ENCODE assay signal across 7 cellular contexts in the genomic region with DNA sequence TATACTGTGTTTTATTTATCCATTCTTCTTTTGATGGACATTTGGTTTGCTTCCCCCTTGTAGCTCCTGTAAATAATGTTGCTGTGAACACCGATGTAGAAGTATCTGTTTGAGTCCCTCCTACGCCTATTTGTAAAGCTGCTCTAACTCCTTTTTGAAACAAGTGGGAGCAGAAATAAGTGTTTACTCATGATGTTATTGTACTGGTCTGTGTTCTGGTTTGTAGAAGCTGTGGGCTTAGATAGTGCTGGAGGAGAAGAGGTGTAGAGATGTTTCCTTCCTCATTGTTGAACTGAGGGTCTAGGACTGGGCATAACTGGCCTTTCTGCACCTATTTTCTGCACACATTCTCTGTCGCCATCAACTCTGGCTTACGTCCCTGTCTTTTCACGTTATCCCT.
DNase-seq lines count a peak whose midpoint lies in the region; ATAC-seq and TF ChIP-seq lines count a peak whose summit lies in the region.
"Not testable (repeated sequence)": the region's sequence is repeated elsewhere in the genome, so short reads cannot be mapped to it uniquely, and the experiment has no call there.

No MANE protein-coding gene starts in this region.

- not testable (repeated sequence) for H3K27me3 Mint-ChIP-seq in T-helper 17 cell; endodermal cell (ENCODE audit: insufficient read depth); nephron (ENCODE audit: low read depth)

- not testable (repeated sequence) for H3K4me1 Mint-ChIP-seq in T-helper 17 cell; endodermal cell; nephron; stimulated activated effector memory CD8-positive, alpha-beta T cell treated with anti-CD3 and anti-CD28 coated beads, Interleukin-12 subunit alpha, Interleukin-12 subunit beta, amount 100 ng/mL, for 72 hours

- not testable (repeated sequence) for H3K36me3 Mint-ChIP-seq in T-helper 17 cell (ENCODE audit: low read depth)
- H3K36me3 Mint-ChIP-seq in endodermal cell (ENCODE audit: low read depth) (peaks cover 36% of the 10 kb centered on the region), nephron (ENCODE audit: low read depth) (peaks cover 28% of the 10 kb centered on the region)
- H3K36me3 Mint-ChIP-seq in stimulated activated effector memory CD8-positive, alpha-beta T cell treated with anti-CD3 and anti-CD28 coated beads, Interleukin-12 subunit alpha, Interleukin-12 subunit beta, amount 100 ng/mL, for 72 hours = peaks cover 49% of the 10 kb centered on the region

- not testable (repeated sequence) for H3K27me3 ChIP-seq in endodermal cell (ENCODE audit: control insufficient read depth, insufficient read depth, low read length, poor library complexity, severe bottlenecking); left lung

- H3K9me3 Mint-ChIP-seq in endodermal cell; nephron; stimulated activated effector memory CD8-positive, alpha-beta T cell treated with anti-CD3 and anti-CD28 coated beads, Interleukin-12 subunit alpha, Interleukin-12 subunit beta, amount 100 ng/mL, for 72 hours: not testable (repeated sequence)

- intact Hi-C loops in left lung (cut with DNase I) = not testable (repeated sequence)

- CTCF ChIA-PET in HEK293 (lab: Yijun Ruan, JAX) = interaction anchor here (0.6 to 1.0 kb wide), 2 partner anchors 80 to 672 kb away, joined by 3 read pairs; no protein-coding TSS in a partner anchor

- H3K36me3 ChIP-seq in HEK293 (ENCODE audit: control insufficient read depth in 2 of 2, insufficient read depth in 1 of 2, low read length in 2 of 2) = peaks cover 0 to 33% of the 10 kb centered on the region in 2 experiments; a peak in 2 of 3 replicates
- H3K36me3 ChIP-seq in endodermal cell (ENCODE audit: control insufficient read depth, insufficient read depth, low read length) = not testable (repeated sequence)
- H3K36me3 ChIP-seq in left lung = peaks cover 0 to 22% of the 10 kb centered on the region in 2 donors

- H3K4me1 ChIP-seq in HEK293 (ENCODE audit: control insufficient read depth, insufficient read depth, low read length); endodermal cell (ENCODE audit: control insufficient read depth, insufficient read depth, low read length); left lung: not testable (repeated sequence)

- not testable (repeated sequence) for H3K9me3 ChIP-seq in HEK293 (ENCODE audit: control insufficient read depth, insufficient read depth, low read depth, low read length); T-helper 17 cell (ENCODE audit: control insufficient read depth, low read length, poor library complexity, severe bottlenecking); endodermal cell (ENCODE audit: control insufficient read depth, low read length); left lung

- POLR2A ChIA-PET in HEK293 (lab: Yijun Ruan, JAX) = not testable (repeated sequence)

- peak overlapping the region; percentile 9 for H3K4me3 Mint-ChIP-seq in T-helper 17 cell
- H3K4me3 Mint-ChIP-seq in endodermal cell; nephron; stimulated activated effector memory CD8-positive, alpha-beta T cell treated with anti-CD3 and anti-CD28 coated beads, Interleukin-12 subunit alpha, Interleukin-12 subunit beta, amount 100 ng/mL, for 72 hours: not testable (repeated sequence)

- ATAC-seq in T-helper 17 cell; stimulated activated effector memory CD8-positive, alpha-beta T cell treated with anti-CD3 and anti-CD28 coated beads, Interleukin-12 subunit alpha, Interleukin-12 subunit beta, amount 100 ng/mL, for 72 hours: not testable (repeated sequence)
- peak; percentile 56 for ATAC-seq in left lung

- H3K27ac ChIP-seq in HEK293 (ENCODE audit: extremely low read depth, low read depth, low read length); endodermal cell (ENCODE audit: low read depth, low read length); left lung: not testable (repeated sequence)

- not testable (repeated sequence) for H3K27ac Mint-ChIP-seq in T-helper 17 cell
- H3K27ac Mint-ChIP-seq in endodermal cell (peak overlapping the region; percentile 58), nephron (peak overlapping the region; percentile 2 to 24 (median 8))
- peak overlapping the region; percentile 13 for H3K27ac Mint-ChIP-seq in stimulated activated effector memory CD8-positive, alpha-beta T cell treated with anti-CD3 and anti-CD28 coated beads, Interleukin-12 subunit alpha, Interleukin-12 subunit beta, amount 100 ng/mL, for 72 hours

- 88 to 100% methylated on average over 1 to 4 of the region's 5 CpGs for WGBS in endodermal cell (ENCODE audit: insufficient coverage in 1 of 2, insufficient read length in 1 of 2), 2 experiments

- not testable (repeated sequence) for H3K9ac ChIP-seq in endodermal cell (ENCODE audit: extremely low read depth, low read length, poor library complexity, severe bottlenecking)

- not testable (repeated sequence) for DNase-seq in T-helper 17 cell; endodermal cell; left lung; stimulated activated effector memory CD8-positive, alpha-beta T cell treated with anti-CD3 and anti-CD28 coated beads, Interleukin-12 subunit alpha, Interleukin-12 subunit beta, amount 100 ng/mL, for 72 hours (ENCODE audit: low spot score in 2 of 2)
- peak; percentile 5 for DNase-seq in amniotic epithelial cell (ENCODE audit: low read depth)

- not testable (repeated sequence) for H3K4me3 ChIP-seq in HEK293 (ENCODE audit: low read depth, low read length); endodermal cell (ENCODE audit: low read length); left lung

- not testable (repeated sequence) for TF ChIP-seq CTCF in HEK293 (tag by site-specific recombination; IDR thresholded peaks at IDR 0.05); endodermal cell (conservative IDR thresholded peaks at IDR 0.05); left lung (IDR thresholded peaks at IDR 0.05); nephron (IDR thresholded peaks at IDR 0.05; ENCODE audit: unreplicated experiment in 3 of 3)

TF ChIP-seq in HEK293, 187 proteins besides CTCF, POLR2A, EP300 and RAD21:
- TF ChIP-seq EGR2 (tag by site-specific recombination; IDR thresholded peaks at IDR 0.05; ENCODE audit: low read depth) = peak; percentile 37; the same call in 1 of the 2 replicates
TF ChIP-seq in HEK293: peak in this region for 1; not testable (repeated sequence) for 186.
